ENCODE assay signal across 1 cellular context in genomic region chr11:66677599-66678375, GRCh38.
A peak's percentile ranks its signal among the peaks of the same experiment; 100 is the strongest.
TF ChIP-seq lines count a peak whose summit lies in the region.

Gene RBM4B (minus strand): TSS chr11:66677887. CDS start chr11:66677079, 808 bp downstream.

TF ChIP-seq in K562, 482 proteins besides CTCF, POLR2A, EP300 and RAD21 (continued from another document):
- TF ChIP-seq E2F6 (IDR thresholded peaks at IDR 0.05; ENCODE audit: borderline replicate concordance in 1 of 2, extremely low read depth in 1 of 2, insufficient read depth in 1 of 2, insufficient read length in 1 of 2, low read depth in 1 of 2, low read length in 1 of 2, poor library complexity in 1 of 2, severe bottlenecking in 1 of 2): peak; percentile 85 to 89
- no peak for TF ChIP-seq ZNF76 (CRISPR knock-in tag; IDR thresholded peaks at IDR 0.05; ENCODE audit: borderline replicate concordance)
- TF ChIP-seq KLF10 (CRISPR knock-in tag; IDR thresholded peaks at IDR 0.05): no peak
- no peak for TF ChIP-seq ZBED1 (IDR thresholded peaks at IDR 0.05)
- TF ChIP-seq MYC (IDR thresholded peaks at IDR 0.05; ENCODE audit: low read depth, low read length): peak; percentile 93
- no peak for TF ChIP-seq MYC (CRISPR knock-in tag; IDR thresholded peaks at IDR 0.05; ENCODE audit: borderline replicate concordance, low read depth)
- no peak for TF ChIP-seq ZNF778 (CRISPR knock-in tag; IDR thresholded peaks at IDR 0.05)
- no peak for TF ChIP-seq ZNF57 (CRISPR knock-in tag; IDR thresholded peaks at IDR 0.05)
- TF ChIP-seq SAFB2 (IDR thresholded peaks at IDR 0.05; ENCODE audit: borderline replicate concordance, low read depth, low read length, severe bottlenecking): no peak
- 0 out of 2 replicates have a peak, but pooled peaks have one; percentile 71 for TF ChIP-seq FOSL1 (tag; conservative IDR thresholded peaks at IDR 0.05)
- TF ChIP-seq ATF1 (CRISPR knock-in tag; IDR thresholded peaks at IDR 0.05): no peak
- peak; percentile 93 for TF ChIP-seq ATF1 (tag; IDR thresholded peaks at IDR 0.05)
- TF ChIP-seq GATAD2B (IDR thresholded peaks at IDR 0.05; ENCODE audit: borderline replicate concordance): peak; percentile 58; the same call in 1 of the 2 replicates
